Comparison of ENCODE assay signal across 15 cellular contexts in the genomic region with DNA sequence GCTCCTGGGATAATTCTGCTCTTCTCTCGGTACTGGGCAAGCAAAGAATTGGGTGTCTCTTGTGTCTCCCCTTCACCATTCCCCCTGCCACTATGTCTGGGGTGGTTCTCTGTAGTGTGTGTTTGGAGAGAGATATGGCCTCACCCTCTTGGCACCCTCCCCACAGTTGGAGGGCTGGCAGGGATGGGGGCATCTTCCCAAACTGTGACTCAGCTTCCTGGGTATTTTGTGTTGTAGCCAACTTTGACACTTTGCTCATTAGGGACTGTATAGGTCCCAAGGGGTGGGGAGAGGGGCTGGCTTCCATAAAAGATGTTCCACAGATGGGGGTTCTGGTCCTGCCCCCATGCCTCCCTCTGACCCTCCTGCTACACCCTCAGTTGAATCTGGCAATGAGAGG. TPM values are rescaled to one million over a fixed set of nuclear protein-coding genes. Genes with fewer than 3 reads are reported as not detected.
DNase-seq lines count a peak whose midpoint lies in the region; ATAC-seq and TF ChIP-seq lines count a peak whose summit lies in the region.
"Had no signal": no experiment of that assay in that cellular context is flagged by ENCODE, and none has a peak within 500 bp of the region (broad histone marks: within the 10 kb centered on the region; RNA-seq: fewer than 3 reads in every experiment).

No MANE protein-coding gene starts in this region.

- TF ChIP-seq POLR2A in erythroblast (IDR thresholded peaks at IDR 0.05; ENCODE audit: low read length) (peak; percentile 53), vagina (IDR thresholded peaks at IDR 0.05) (no peak)

- H3K27ac ChIP-seq in SK-N-SH (ENCODE audit: low read depth in 2 of 2, low read length in 1 of 2) (no peak overlapping the region), vagina (peak overlapping the region; percentile 94)
- H3K27ac ChIP-seq: 22Rv1, foreskin keratinocyte had no signal

- H3K9ac ChIP-seq in SK-N-SH, result no peak overlapping the region

- DNase-seq in SK-N-SH (no peak), erythroblast (lab: John Stamatoyannopoulos, UW) (peak; percentile 67 to 68), omental fat pad (ENCODE audit: low spot score) (no peak), vagina (ENCODE audit: extremely low spot score in 2 of 2) (no peak), COLO668 (lab: John Stamatoyannopoulos, UW; ENCODE audit: unreplicated experiment) (no peak), activated gamma-delta T cell (lab: John Stamatoyannopoulos, UW) (no peak)
- DNase-seq: activated CD8-positive, alpha-beta memory T cell treated with anti-CD3 and anti-CD28 coated beads, Interleukin-2, amount 50 U/mL, for 4 hours; central memory CD4-positive, alpha-beta T cell; DMS79; foreskin keratinocyte; NCI-H2029; stimulated activated naive CD4-positive, alpha-beta T cell treated with Interleukin-2 at 50 U/mL for 16 hours had no signal

- no peaks in the 10 kb centered on the region for H4K20me1 ChIP-seq in SK-N-SH (ENCODE audit: insufficient read depth)

- no peaks in the 10 kb centered on the region for H3K9me2 ChIP-seq in SK-N-SH

- no peak overlapping the region for H2AFZ ChIP-seq in SK-N-SH (ENCODE audit: low read depth)

- no peak for TF ChIP-seq EP300 in SK-N-SH (IDR thresholded peaks at IDR 0.05; ENCODE audit: borderline replicate concordance in 1 of 2, low read depth in 1 of 2, low read length in 1 of 2)

- CTCF ChIA-PET in SK-N-SH (lab: Yijun Ruan, JAX), result interaction anchor here (0.8 to 2.3 kb wide), 3 partner anchors 10 to 11 kb away, joined by 5 to 12 read pairs (median 6); no protein-coding TSS in a partner anchor

- no peak overlapping the region for H3K4me3 ChIP-seq in SK-N-SH (ENCODE audit: low read depth in 2 of 2, low read length in 1 of 2)
- peak overlapping the region; percentile 21 to 60 for H3K4me3 ChIP-seq in vagina

- intact Hi-C loops in vagina (cut with DNase I), result no loop called here

- H3K79me2 ChIP-seq in SK-N-SH (ENCODE audit: insufficient read depth), result no peaks in the 10 kb centered on the region

- TF ChIP-seq RAD21 in SK-N-SH (IDR thresholded peaks at IDR 0.05; ENCODE audit: low read length), result no peak

- TF ChIP-seq CTCF in SK-N-SH (IDR thresholded peaks at IDR 0.05) (no peak), omental fat pad (IDR thresholded peaks at IDR 0.05) (no peak), vagina (IDR thresholded peaks at IDR 0.05) (no peak)

- POLR2A ChIA-PET in SK-N-SH (lab: Yijun Ruan, JAX), result no interaction called here

- H3K9me3 ChIP-seq in SK-N-SH, result no peaks in the 10 kb centered on the region
- no peaks in the 10 kb centered on the region for H3K9me3 ChIP-seq in vagina

- H3K27me3 ChIP-seq in SK-N-SH (ENCODE audit: insufficient read depth) (peaks cover 7% of the 10 kb centered on the region), vagina (no peaks in the 10 kb centered on the region)

- H3K4me2 ChIP-seq in SK-N-SH, result peak overlapping the region; percentile 53; the same call in 1 of the 2 replicates

- ATAC-seq in SK-N-SH treated with all-trans-retinoic acid at 6 μM for 48 hours (no peak), omental fat pad (ENCODE audit: low FRiP score) (peak; percentile 38), HG02763 (IDR thresholded peaks at IDR 0.05; ENCODE audit: unreplicated experiment) (no peak)

- no peaks in the 10 kb centered on the region for H3K36me3 ChIP-seq in SK-N-SH (replicated peaks in 1 of 2; ENCODE audit: control insufficient read depth in 1 of 2, insufficient read depth in 2 of 2, low read length in 1 of 2)
- H3K36me3 ChIP-seq in vagina, result no peaks in the 10 kb centered on the region

- peaks cover 0 to 9% of the 10 kb centered on the region in 2 experiments; a peak in 3 of 4 replicates for H3K4me1 ChIP-seq in SK-N-SH (ENCODE audit: control insufficient read depth in 1 of 2, insufficient read depth in 2 of 2, low read depth in 1 of 2, low read length in 1 of 2)
- peaks cover 78% of the 10 kb centered on the region for H3K4me1 ChIP-seq in vagina
- H3K4me1 ChIP-seq: foreskin keratinocyte had no signal

- H3F3A ChIP-seq in SK-N-SH (replicated peaks; ENCODE audit: insufficient read depth), result peaks cover 14% of the 10 kb centered on the region

- 50% methylated on average over 1 of the region's 1 CpG for WGBS in SK-N-SH (ENCODE audit: low lambda C conversion rate)

TF ChIP-seq in SK-N-SH, 30 proteins besides CTCF, POLR2A, EP300 and RAD21:
- TF ChIP-seq NFIC (IDR thresholded peaks at IDR 0.05; ENCODE audit: borderline replicate concordance) (peak; percentile 47; the same call in 1 of the 2 replicates), REST (IDR thresholded peaks at IDR 0.05; ENCODE audit: low read depth, low read length) (no peak)

TF ChIP-seq in SK-N-SH treated with all-trans-retinoic acid at 6 μM for 48 hours, 23 proteins besides CTCF, POLR2A, EP300 and RAD21 (continues in another document):
- TF ChIP-seq TCF4 (CRISPR knock-in tag; IDR thresholded peaks at IDR 0.05; ENCODE audit: borderline replicate concordance) (no peak), BACH2 (CRISPR knock-in tag; IDR thresholded peaks at IDR 0.05; ENCODE audit: borderline replicate concordance) (no peak), ZNF8 (CRISPR knock-in tag; IDR thresholded peaks at IDR 0.05) (no peak), RARB (CRISPR knock-in tag; IDR thresholded peaks at IDR 0.05) (no peak), ZFP3 (CRISPR knock-in tag; IDR thresholded peaks at IDR 0.05) (no peak)
- TF ChIP-seq, protein P1, sequence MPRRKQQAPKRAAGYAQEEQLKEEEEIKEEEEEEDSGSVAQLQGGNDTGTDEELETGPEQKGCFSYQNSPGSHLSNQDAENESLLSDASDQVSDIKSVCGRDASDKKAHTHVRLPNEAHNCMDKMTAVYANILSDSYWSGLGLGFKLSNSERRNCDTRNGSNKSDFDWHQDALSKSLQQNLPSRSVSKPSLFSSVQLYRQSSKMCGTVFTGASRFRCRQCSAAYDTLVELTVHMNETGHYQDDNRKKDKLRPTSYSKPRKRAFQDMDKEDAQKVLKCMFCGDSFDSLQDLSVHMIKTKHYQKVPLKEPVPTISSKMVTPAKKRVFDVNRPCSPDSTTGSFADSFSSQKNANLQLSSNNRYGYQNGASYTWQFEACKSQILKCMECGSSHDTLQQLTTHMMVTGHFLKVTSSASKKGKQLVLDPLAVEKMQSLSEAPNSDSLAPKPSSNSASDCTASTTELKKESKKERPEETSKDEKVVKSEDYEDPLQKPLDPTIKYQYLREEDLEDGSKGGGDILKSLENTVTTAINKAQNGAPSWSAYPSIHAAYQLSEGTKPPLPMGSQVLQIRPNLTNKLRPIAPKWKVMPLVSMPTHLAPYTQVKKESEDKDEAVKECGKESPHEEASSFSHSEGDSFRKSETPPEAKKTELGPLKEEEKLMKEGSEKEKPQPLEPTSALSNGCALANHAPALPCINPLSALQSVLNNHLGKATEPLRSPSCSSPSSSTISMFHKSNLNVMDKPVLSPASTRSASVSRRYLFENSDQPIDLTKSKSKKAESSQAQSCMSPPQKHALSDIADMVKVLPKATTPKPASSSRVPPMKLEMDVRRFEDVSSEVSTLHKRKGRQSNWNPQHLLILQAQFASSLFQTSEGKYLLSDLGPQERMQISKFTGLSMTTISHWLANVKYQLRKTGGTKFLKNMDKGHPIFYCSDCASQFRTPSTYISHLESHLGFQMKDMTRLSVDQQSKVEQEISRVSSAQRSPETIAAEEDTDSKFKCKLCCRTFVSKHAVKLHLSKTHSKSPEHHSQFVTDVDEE (CRISPR knock-in tag; IDR thresholded peaks at IDR 0.05), result no peak
- TF ChIP-seq, protein P2, sequence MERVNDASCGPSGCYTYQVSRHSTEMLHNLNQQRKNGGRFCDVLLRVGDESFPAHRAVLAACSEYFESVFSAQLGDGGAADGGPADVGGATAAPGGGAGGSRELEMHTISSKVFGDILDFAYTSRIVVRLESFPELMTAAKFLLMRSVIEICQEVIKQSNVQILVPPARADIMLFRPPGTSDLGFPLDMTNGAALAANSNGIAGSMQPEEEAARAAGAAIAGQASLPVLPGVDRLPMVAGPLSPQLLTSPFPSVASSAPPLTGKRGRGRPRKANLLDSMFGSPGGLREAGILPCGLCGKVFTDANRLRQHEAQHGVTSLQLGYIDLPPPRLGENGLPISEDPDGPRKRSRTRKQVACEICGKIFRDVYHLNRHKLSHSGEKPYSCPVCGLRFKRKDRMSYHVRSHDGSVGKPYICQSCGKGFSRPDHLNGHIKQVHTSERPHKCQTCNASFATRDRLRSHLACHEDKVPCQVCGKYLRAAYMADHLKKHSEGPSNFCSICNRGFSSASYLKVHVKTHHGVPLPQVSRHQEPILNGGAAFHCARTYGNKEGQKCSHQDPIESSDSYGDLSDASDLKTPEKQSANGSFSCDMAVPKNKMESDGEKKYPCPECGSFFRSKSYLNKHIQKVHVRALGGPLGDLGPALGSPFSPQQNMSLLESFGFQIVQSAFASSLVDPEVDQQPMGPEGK (CRISPR knock-in tag; IDR thresholded peaks at IDR 0.05; ENCODE audit: borderline replicate concordance), result no peak

RNA-seq across cellular contexts. Expression of gene TNXB, which starts 1.7 kb away (rescaled TPM):
- polyA plus RNA-seq in SK-N-SH (2012; rRNA removed), result 0.48 and 0.55 TPM in 2 replicates
- polyA plus RNA-seq in SK-N-SH (2012; cell fraction: cytosol; rRNA removed), result 0.07 and 0.13 TPM in 2 replicates
- polyA plus RNA-seq in SK-N-SH (2012; cell fraction: nucleus; rRNA removed), result 1.5 and 1.7 TPM in 2 replicates
- total RNA-seq in omental fat pad, result 100 to 1,000 TPM; 129 to 311 (median 137) TPM
- 207 TPM for total RNA-seq in vagina

RNA-seq across cellular contexts. Expression of gene ATF6B, which starts 20.6 kb away (rescaled TPM):
- 61.3 and 73.0 TPM in 2 replicates for polyA plus RNA-seq in SK-N-SH (2012; rRNA removed)
- 24.6 and 34.3 TPM in 2 replicates for polyA plus RNA-seq in SK-N-SH (2012; cell fraction: cytosol; rRNA removed)
- 148 and 162 TPM in 2 replicates for polyA plus RNA-seq in SK-N-SH (2012; cell fraction: nucleus; rRNA removed)
- 10 to 100 TPM; 23.2 to 44.3 (median 24.4) TPM for total RNA-seq in omental fat pad
- 76.6 TPM for total RNA-seq in vagina

RNA-seq across cellular contexts. Expression of gene FKBPL, which starts 22.6 kb away (rescaled TPM):
- polyA plus RNA-seq in SK-N-SH (2012; rRNA removed), result 2.7 and 3.5 TPM in 2 replicates
- polyA plus RNA-seq in SK-N-SH (2012; cell fraction: cytosol; rRNA removed), result 2.4 and 2.6 TPM in 2 replicates
- polyA plus RNA-seq in SK-N-SH (2012; cell fraction: nucleus; rRNA removed), result 2.9 and 3.3 TPM in 2 replicates
- total RNA-seq in omental fat pad (1 to 10 TPM; 2.1 to 3.9 (median 2.7) TPM), vagina (2.7 TPM)

RNA-seq across cellular contexts. Expression of gene PRRT1, which starts 44.3 kb away (rescaled TPM):
- 1.2 and 1.5 TPM in 2 replicates for polyA plus RNA-seq in SK-N-SH (2012; rRNA removed)
- polyA plus RNA-seq in SK-N-SH (2012; cell fraction: cytosol; rRNA removed), result 0.72 and 1.2 TPM in 2 replicates
- 9.8 and 14.4 TPM in 2 replicates for polyA plus RNA-seq in SK-N-SH (2012; cell fraction: nucleus; rRNA removed)
- total RNA-seq in omental fat pad, result 1 to 10 TPM in 1 of 4 donors, under 1 TPM in 3; 0.24 to 1.0 (median 0.34) TPM
- 8.8 TPM for total RNA-seq in vagina

RNA-seq across cellular contexts. Expression of gene PPT2, which starts 46.5 kb away (rescaled TPM):
- polyA plus RNA-seq in SK-N-SH (2012; rRNA removed), result 32.7 and 42.1 TPM in 2 replicates
- 20.3 and 24.4 TPM in 2 replicates for polyA plus RNA-seq in SK-N-SH (2012; cell fraction: cytosol; rRNA removed)
- polyA plus RNA-seq in SK-N-SH (2012; cell fraction: nucleus; rRNA removed), result 62.6 and 76.3 TPM in 2 replicates
- total RNA-seq in omental fat pad (100 to 1,000 TPM in 1 of 4 donors, 10 to 100 TPM in 3; 21.5 to 161 (median 34.3) TPM), vagina (31.9 TPM)

Comparison
In these comparisons a context has a peak if more than half of its experiments do, and no peak if none do; other contexts are left out.
1. DNase-seq: peak in erythroblast (2 of 2); none in SK-N-SH (single experiment), omental fat pad (single experiment), vagina (0 of 2), COLO668 (single experiment) and activated gamma-delta T cell (single experiment).
2. H3K4me3 ChIP-seq: peak in vagina (2 of 2); none in SK-N-SH (0 of 2).